ENCODE assay signal across 1 cellular context in the genomic region with DNA sequence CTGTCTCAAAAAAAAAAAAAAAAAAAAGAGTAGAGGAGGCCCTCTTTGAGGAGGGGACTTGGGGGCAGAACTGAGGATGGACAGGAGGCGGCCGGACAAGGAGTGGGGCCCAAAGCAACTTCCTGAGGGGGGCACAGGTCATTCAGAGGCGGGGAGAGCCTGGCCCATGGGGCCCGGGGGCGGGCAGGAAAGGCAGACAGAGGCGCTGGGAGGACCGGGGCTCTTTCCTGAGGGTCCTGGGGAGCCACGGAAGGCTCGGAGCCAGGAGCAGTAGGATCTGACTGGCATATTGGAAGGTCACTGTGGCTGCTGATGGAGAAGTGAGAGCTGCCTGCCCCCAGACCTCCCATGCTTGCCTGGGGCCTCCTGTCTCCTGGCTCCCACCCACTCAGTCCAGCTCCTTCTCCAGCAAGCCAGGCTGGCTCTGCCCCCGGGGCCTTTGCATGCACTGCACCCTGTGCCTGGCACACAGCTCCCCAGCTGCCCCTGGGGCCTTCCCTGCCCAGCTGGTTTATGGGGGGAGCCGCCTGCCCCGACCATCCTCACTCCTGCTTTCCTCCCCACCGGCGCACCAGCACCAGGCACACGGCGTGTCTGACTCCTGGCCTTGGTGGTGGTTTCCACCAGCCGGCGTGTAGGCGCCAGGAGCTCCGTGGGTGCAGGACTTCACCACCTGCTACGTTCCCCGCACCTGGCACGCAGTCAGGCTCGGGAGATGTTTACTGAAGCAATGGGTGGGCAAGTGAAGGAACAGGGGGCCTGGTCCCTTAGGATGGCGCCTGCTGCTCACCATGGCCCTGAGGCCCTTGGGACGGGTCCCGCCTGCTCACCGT.
TF ChIP-seq lines count a peak whose summit lies in the region.

No MANE protein-coding gene starts in this region.

TF ChIP-seq in GM23338, 12 proteins besides CTCF, POLR2A, EP300 and RAD21 (continued from another document):
- TF ChIP-seq, protein P1, sequence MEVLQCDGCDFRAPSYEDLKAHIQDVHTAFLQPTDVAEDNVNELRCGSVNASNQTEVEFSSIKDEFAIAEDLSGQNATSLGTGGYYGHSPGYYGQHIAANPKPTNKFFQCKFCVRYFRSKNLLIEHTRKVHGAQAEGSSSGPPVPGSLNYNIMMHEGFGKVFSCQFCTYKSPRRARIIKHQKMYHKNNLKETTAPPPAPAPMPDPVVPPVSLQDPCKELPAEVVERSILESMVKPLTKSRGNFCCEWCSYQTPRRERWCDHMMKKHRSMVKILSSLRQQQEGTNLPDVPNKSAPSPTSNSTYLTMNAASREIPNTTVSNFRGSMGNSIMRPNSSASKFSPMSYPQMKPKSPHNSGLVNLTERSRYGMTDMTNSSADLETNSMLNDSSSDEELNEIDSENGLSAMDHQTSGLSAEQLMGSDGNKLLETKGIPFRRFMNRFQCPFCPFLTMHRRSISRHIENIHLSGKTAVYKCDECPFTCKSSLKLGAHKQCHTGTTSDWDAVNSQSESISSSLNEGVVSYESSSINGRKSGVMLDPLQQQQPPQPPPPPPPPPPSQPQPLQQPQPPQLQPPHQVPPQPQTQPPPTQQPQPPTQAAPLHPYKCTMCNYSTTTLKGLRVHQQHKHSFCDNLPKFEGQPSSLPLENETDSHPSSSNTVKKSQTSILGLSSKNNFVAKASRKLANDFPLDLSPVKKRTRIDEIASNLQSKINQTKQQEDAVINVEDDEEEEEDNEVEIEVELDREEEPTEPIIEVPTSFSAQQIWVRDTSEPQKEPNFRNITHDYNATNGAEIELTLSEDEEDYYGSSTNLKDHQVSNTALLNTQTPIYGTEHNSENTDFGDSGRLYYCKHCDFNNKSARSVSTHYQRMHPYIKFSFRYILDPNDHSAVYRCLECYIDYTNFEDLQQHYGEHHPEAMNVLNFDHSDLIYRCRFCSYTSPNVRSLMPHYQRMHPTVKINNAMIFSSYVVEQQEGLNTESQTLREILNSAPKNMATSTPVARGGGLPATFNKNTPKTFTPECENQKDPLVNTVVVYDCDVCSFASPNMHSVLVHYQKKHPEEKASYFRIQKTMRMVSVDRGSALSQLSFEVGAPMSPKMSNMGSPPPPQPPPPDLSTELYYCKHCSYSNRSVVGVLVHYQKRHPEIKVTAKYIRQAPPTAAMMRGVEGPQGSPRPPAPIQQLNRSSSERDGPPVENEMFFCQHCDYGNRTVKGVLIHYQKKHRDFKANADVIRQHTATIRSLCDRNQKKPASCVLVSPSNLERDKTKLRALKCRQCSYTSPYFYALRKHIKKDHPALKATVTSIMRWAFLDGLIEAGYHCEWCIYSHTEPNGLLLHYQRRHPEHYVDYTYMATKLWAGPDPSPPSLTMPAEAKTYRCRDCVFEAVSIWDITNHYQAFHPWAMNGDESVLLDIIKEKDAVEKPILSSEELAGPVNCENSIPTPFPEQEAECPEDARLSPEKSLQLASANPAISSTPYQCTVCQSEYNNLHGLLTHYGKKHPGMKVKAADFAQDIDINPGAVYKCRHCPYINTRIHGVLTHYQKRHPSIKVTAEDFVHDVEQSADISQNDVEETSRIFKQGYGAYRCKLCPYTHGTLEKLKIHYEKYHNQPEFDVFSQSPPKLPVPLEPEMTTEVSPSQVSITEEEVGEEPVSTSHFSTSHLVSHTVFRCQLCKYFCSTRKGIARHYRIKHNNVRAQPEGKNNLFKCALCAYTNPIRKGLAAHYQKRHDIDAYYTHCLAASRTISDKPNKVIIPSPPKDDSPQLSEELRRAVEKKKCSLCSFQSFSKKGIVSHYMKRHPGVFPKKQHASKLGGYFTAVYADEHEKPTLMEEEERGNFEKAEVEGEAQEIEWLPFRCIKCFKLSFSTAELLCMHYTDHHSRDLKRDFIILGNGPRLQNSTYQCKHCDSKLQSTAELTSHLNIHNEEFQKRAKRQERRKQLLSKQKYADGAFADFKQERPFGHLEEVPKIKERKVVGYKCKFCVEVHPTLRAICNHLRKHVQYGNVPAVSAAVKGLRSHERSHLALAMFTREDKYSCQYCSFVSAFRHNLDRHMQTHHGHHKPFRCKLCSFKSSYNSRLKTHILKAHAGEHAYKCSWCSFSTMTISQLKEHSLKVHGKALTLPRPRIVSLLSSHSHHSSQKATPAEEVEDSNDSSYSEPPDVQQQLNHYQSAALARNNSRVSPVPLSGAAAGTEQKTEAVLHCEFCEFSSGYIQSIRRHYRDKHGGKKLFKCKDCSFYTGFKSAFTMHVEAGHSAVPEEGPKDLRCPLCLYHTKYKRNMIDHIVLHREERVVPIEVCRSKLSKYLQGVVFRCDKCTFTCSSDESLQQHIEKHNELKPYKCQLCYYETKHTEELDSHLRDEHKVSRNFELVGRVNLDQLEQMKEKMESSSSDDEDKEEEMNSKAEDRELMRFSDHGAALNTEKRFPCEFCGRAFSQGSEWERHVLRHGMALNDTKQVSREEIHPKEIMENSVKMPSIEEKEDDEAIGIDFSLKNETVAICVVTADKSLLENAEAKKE (CRISPR knock-in tag; IDR thresholded peaks at IDR 0.05): no peak
- no peak for TF ChIP-seq ZNF114 (CRISPR knock-in tag; IDR thresholded peaks at IDR 0.05)
- TF ChIP-seq JUNB (IDR thresholded peaks at IDR 0.05; ENCODE audit: unreplicated experiment): no peak
- no peak for TF ChIP-seq ZNF331 (CRISPR knock-in tag; IDR thresholded peaks at IDR 0.05; ENCODE audit: low read depth)
- TF ChIP-seq, protein P2, sequence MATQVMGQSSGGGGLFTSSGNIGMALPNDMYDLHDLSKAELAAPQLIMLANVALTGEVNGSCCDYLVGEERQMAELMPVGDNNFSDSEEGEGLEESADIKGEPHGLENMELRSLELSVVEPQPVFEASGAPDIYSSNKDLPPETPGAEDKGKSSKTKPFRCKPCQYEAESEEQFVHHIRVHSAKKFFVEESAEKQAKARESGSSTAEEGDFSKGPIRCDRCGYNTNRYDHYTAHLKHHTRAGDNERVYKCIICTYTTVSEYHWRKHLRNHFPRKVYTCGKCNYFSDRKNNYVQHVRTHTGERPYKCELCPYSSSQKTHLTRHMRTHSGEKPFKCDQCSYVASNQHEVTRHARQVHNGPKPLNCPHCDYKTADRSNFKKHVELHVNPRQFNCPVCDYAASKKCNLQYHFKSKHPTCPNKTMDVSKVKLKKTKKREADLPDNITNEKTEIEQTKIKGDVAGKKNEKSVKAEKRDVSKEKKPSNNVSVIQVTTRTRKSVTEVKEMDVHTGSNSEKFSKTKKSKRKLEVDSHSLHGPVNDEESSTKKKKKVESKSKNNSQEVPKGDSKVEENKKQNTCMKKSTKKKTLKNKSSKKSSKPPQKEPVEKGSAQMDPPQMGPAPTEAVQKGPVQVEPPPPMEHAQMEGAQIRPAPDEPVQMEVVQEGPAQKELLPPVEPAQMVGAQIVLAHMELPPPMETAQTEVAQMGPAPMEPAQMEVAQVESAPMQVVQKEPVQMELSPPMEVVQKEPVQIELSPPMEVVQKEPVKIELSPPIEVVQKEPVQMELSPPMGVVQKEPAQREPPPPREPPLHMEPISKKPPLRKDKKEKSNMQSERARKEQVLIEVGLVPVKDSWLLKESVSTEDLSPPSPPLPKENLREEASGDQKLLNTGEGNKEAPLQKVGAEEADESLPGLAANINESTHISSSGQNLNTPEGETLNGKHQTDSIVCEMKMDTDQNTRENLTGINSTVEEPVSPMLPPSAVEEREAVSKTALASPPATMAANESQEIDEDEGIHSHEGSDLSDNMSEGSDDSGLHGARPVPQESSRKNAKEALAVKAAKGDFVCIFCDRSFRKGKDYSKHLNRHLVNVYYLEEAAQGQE (IDR thresholded peaks at IDR 0.05; ENCODE audit: unreplicated experiment): no peak
- no peak for TF ChIP-seq NANOG (IDR thresholded peaks at IDR 0.05; ENCODE audit: borderline replicate concordance)
- no peak for TF ChIP-seq EZH2phosphoT487 (IDR thresholded peaks at IDR 0.05; ENCODE audit: unreplicated experiment)
- TF ChIP-seq, protein P3, sequence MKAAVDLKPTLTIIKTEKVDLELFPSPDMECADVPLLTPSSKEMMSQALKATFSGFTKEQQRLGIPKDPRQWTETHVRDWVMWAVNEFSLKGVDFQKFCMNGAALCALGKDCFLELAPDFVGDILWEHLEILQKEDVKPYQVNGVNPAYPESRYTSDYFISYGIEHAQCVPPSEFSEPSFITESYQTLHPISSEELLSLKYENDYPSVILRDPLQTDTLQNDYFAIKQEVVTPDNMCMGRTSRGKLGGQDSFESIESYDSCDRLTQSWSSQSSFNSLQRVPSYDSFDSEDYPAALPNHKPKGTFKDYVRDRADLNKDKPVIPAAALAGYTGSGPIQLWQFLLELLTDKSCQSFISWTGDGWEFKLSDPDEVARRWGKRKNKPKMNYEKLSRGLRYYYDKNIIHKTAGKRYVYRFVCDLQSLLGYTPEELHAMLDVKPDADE (IDR thresholded peaks at IDR 0.05): no peak
- TF ChIP-seq CREB1 (CRISPR knock-in tag; IDR thresholded peaks at IDR 0.05; ENCODE audit: low read depth): no peak
- TF ChIP-seq POLR2AphosphoS5 (IDR thresholded peaks at IDR 0.05; ENCODE audit: low read depth): no peak
- no peak for TF ChIP-seq STAT1 (IDR thresholded peaks at IDR 0.05; ENCODE audit: unreplicated experiment)
